11 cellular contexts compared by ENCODE assay signal in genomic region chr1:90925928-90926869, GRCh38.
DNase-seq lines count a peak whose midpoint lies in the region; ATAC-seq and TF ChIP-seq lines count a peak whose summit lies in the region.
"Had no signal": no experiment of that assay in that cellular context is flagged by ENCODE, and none has a peak within 500 bp of the region (broad histone marks: within the 10 kb centered on the region; RNA-seq: fewer than 3 reads in every experiment).

No MANE protein-coding gene starts in this region.

- H3F3A ChIP-seq in smooth muscle cell (ENCODE audit: low read depth) = no peaks in the 10 kb centered on the region

- peaks cover 11% of the 10 kb centered on the region for H3K36me3 Mint-ChIP-seq in central memory CD8-positive, alpha-beta T cell (ENCODE audit: insufficient read depth)
- peaks cover 13% of the 10 kb centered on the region for H3K36me3 Mint-ChIP-seq in natural killer cell treated with Interleukin-12 subunit alpha and Interleukin-12 subunit beta and Interleukin-15 and Interleukin-18, amount 100 ng/mL, for 72 hours

- peak; percentile 49 for ATAC-seq in central memory CD8-positive, alpha-beta T cell (replicated peaks; ENCODE audit: extremely low read depth, poor library complexity, severe bottlenecking)
- peak in 1 of 2 donors; percentile 43 for ATAC-seq in natural killer cell treated with Interleukin-12 subunit alpha and Interleukin-12 subunit beta and Interleukin-15 and Interleukin-18, amount 100 ng/mL, for 72 hours
- ATAC-seq in HG02798 (IDR thresholded peaks at IDR 0.05; ENCODE audit: poor library complexity, unreplicated experiment) = no peak

- H3K4me1 Mint-ChIP-seq in central memory CD8-positive, alpha-beta T cell = peaks cover 80% of the 10 kb centered on the region
- peaks cover 45 to 60% of the 10 kb centered on the region in 2 donors for H3K4me1 Mint-ChIP-seq in natural killer cell treated with Interleukin-12 subunit alpha and Interleukin-12 subunit beta and Interleukin-15 and Interleukin-18, amount 100 ng/mL, for 72 hours (ENCODE audit: low read depth in 2 of 2)

- no peaks in the 10 kb centered on the region for H3K9me3 ChIP-seq in smooth muscle cell (replicated peaks; ENCODE audit: low read depth)
- H3K9me3 ChIP-seq: colonic mucosa had no signal

- no peak overlapping the region for H3K4me2 ChIP-seq in smooth muscle cell

- H2AFZ ChIP-seq in smooth muscle cell (ENCODE audit: low read depth) = no peak overlapping the region

- no peak overlapping the region for H3K9ac ChIP-seq in smooth muscle cell (ENCODE audit: low read depth)

- H3K27ac ChIP-seq in smooth muscle cell (ENCODE audit: low read depth) = no peak overlapping the region
- H3K27ac ChIP-seq: colonic mucosa had no signal

- H3K9me3 Mint-ChIP-seq in central memory CD8-positive, alpha-beta T cell = no peaks in the 10 kb centered on the region
- H3K9me3 Mint-ChIP-seq in natural killer cell treated with Interleukin-12 subunit alpha and Interleukin-12 subunit beta and Interleukin-15 and Interleukin-18, amount 100 ng/mL, for 72 hours = no peaks in the 10 kb centered on the region
- H3K9me3 Mint-ChIP-seq: T-helper 2 cell treated with Interferon-gamma antibody and Interleukin-4, amounts not matched to agents 5 μg/mL and 100 μg/mL, for 36 hours had no signal

- WGBS in smooth muscle cell (ENCODE audit: low lambda C conversion rate) = 71% methylated on average over 1 of the region's 1 CpG

- H3K4me1 ChIP-seq in smooth muscle cell (ENCODE audit: low read depth) = peaks cover 35% of the 10 kb centered on the region

- peaks cover 91% of the 10 kb centered on the region for H3K79me2 ChIP-seq in smooth muscle cell (ENCODE audit: low read depth)

- peak overlapping the region; percentile 30 for H3K4me3 Mint-ChIP-seq in central memory CD8-positive, alpha-beta T cell
- peak overlapping the region; percentile 4 for H3K4me3 Mint-ChIP-seq in natural killer cell treated with Interleukin-12 subunit alpha and Interleukin-12 subunit beta and Interleukin-15 and Interleukin-18, amount 100 ng/mL, for 72 hours
- H3K4me3 Mint-ChIP-seq: T-helper 2 cell treated with Interferon-gamma antibody and Interleukin-4, amounts not matched to agents 5 μg/mL and 100 μg/mL, for 36 hours had no signal

- H3K36me3 ChIP-seq in smooth muscle cell (ENCODE audit: low read depth) = no peaks in the 10 kb centered on the region
- H3K36me3 ChIP-seq: colonic mucosa had no signal

- peaks cover 98% of the 10 kb centered on the region for H4K20me1 ChIP-seq in smooth muscle cell (ENCODE audit: low read depth)

- no peaks in the 10 kb centered on the region for H3K27me3 ChIP-seq in smooth muscle cell (ENCODE audit: low read depth)
- H3K27me3 ChIP-seq: colonic mucosa had no signal

- H3K27me3 Mint-ChIP-seq in central memory CD8-positive, alpha-beta T cell = no peaks in the 10 kb centered on the region
- no peaks in the 10 kb centered on the region for H3K27me3 Mint-ChIP-seq in natural killer cell treated with Interleukin-12 subunit alpha and Interleukin-12 subunit beta and Interleukin-15 and Interleukin-18, amount 100 ng/mL, for 72 hours

- TF ChIP-seq CTCF in smooth muscle cell (IDR thresholded peaks at IDR 0.05; ENCODE audit: borderline replicate concordance, insufficient read depth, poor library complexity, severe bottlenecking) = no peak

- no peak overlapping the region for H3K4me3 ChIP-seq in smooth muscle cell
- H3K4me3 ChIP-seq: colonic mucosa had no signal

- H3K27ac Mint-ChIP-seq in central memory CD8-positive, alpha-beta T cell (ENCODE audit: low read depth) = no peak overlapping the region
- peak overlapping the region; percentile 0 to 3 for H3K27ac Mint-ChIP-seq in natural killer cell treated with Interleukin-12 subunit alpha and Interleukin-12 subunit beta and Interleukin-15 and Interleukin-18, amount 100 ng/mL, for 72 hours
- H3K27ac Mint-ChIP-seq: T-helper 2 cell treated with Interferon-gamma antibody and Interleukin-4, amounts not matched to agents 5 μg/mL and 100 μg/mL, for 36 hours had no signal

- DNase-seq in EH (ENCODE audit: low read depth) (peak; percentile 74), LoVo (ENCODE audit: low spot score) (peak; percentile 3), NCI-H446 treated with DMSO at 0.1 percent for 48 hours (lab: John Stamatoyannopoulos, UW) (no peak), NCI-H2029 treated with DMSO at 0.1 percent for 48 hours (lab: John Stamatoyannopoulos, UW) (no peak), smooth muscle cell (lab: John Stamatoyannopoulos, UW; ENCODE audit: unreplicated experiment) (no peak)
- no peak for DNase-seq in central memory CD8-positive, alpha-beta T cell (ENCODE audit: low spot score in 2 of 2)
- no peak for DNase-seq in natural killer cell treated with Interleukin-12 subunit alpha and Interleukin-12 subunit beta and Interleukin-15 and Interleukin-18, amount 100 ng/mL, for 72 hours (ENCODE audit: low spot score)
- DNase-seq: colonic mucosa, MM.1S had no signal

Comparison
In these comparisons a context has a peak if more than half of its experiments do, and no peak if none do; other contexts are left out.
1. DNase-seq: peak in EH (single experiment) and LoVo (single experiment); none in central memory CD8-positive, alpha-beta T cell (0 of 2), natural killer cell treated with Interleukin-12 subunit alpha and Interleukin-12 subunit beta and Interleukin-15 and Interleukin-18, amount 100 ng/mL, for 72 hours (single experiment), NCI-H446 treated with DMSO at 0.1 percent for 48 hours (single experiment), NCI-H2029 treated with DMSO at 0.1 percent for 48 hours (single experiment) and smooth muscle cell (single experiment).